8 cellular contexts compared by ENCODE assay signal in the genomic region with DNA sequence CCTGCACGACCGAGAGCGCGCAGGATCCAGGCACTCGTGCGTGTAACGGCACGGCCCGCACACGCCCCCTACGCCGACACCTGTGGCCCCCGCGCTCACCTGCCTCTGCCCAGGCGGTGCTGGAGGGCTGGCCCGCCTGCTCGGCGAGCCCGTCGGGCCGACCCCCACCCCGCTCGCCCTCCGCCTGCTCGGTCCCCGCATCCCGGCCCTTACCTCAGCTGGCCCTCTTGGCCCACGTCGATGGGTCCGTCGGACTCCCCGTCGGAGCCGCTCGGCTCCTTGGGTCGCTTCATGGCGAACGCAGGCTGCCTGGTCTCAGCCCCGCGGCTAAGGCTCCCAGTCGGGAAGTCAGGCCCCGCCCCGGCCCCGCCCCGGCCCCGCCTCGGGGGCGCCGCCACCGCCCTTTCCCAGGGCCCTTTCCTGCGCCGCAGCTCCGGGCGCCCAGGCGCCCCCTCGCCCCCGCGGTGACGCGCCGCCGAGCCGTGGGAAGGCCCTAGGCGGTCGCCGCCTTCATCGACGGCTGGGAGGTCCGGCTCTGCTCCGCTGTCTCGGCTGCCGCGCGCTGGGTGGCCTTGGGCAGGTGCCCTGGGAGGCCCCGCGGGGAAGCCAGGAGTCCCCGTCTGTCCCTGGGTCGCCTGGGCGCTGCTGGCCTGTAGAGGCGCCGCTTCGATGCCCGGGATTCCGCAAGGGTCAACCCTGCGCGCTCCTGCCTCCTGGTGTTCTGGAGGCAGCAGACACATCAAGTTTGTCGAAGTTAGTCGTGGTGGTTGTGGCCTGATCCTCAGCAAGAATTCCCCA. TPM values are rescaled to one million over a fixed set of nuclear protein-coding genes. Genes with fewer than 3 reads are reported as not detected.
DNase-seq lines count a peak whose midpoint lies in the region; ATAC-seq and TF ChIP-seq lines count a peak whose summit lies in the region.

A gene (minus strand): TSS at position 311 of the 798 bp plus-strand sequence. CDS start 18 bp downstream, at position 293.

- WGBS in right lobe of liver (ENCODE audit: insufficient coverage, low coverage, low lambda C conversion rate, missing lambda C conversion rate) = 18% methylated on average over 34 of the region's 88 CpGs

- intact Hi-C loops in right lobe of liver (cut with DNase I) = no loop called here

- H3K27ac ChIP-seq in right lobe of liver = no peak within 1 kb of the TSS

- H3K4me1 ChIP-seq in right lobe of liver = no peaks in the 10 kb centered on the region

- peak; percentile 69 to 81 (median 74) for ATAC-seq in right lobe of liver
- no peak for ATAC-seq in GM21423 (IDR thresholded peaks at IDR 0.05; ENCODE audit: unreplicated experiment)

- peak; percentile 55 for TF ChIP-seq CTCF in choroid plexus epithelial cell (conservative IDR thresholded peaks at IDR 0.05; ENCODE audit: low read depth, low read length)
- TF ChIP-seq CTCF in right lobe of liver (IDR thresholded peaks at IDR 0.05) = peak in 2 of 4 donors; percentile 20 to 21

- H3K4me3 ChIP-seq in choroid plexus epithelial cell (ENCODE audit: low read depth, low read length) (peak within 1 kb of the TSS; percentile 44), right lobe of liver (peak within 1 kb of the TSS; percentile 25 to 39 (median 28))

- H3K9me3 ChIP-seq in right lobe of liver = no peaks in the 10 kb centered on the region

- no peaks in the 10 kb centered on the region for H3K27me3 ChIP-seq in right lobe of liver

- DNase-seq in ELR (ENCODE audit: low read depth) (peak; percentile 36), NCI-H2029 (lab: John Stamatoyannopoulos, UW) (peak; percentile 97), choroid plexus epithelial cell (ENCODE audit: low read depth) (peak; percentile 50), right lobe of liver (peak in 2 of 3 donors; percentile 57 to 63), NCI-H1092 (lab: John Stamatoyannopoulos, UW) (no peak)
- DNase-seq in activated CD4-positive, CD25-positive, alpha-beta regulatory T cell treated with anti-CD3 and anti-CD28 coated beads, Interleukin-2, amount 50 U/mL, for 72 hours = peak; percentile 56
- peak; percentile 33 for DNase-seq in stimulated activated CD8-positive, alpha-beta memory T cell treated with anti-CD3 and anti-CD28 coated beads, Interleukin-12 subunit alpha, Interleukin-12 subunit beta, amount 100 ng/mL, for 1 hour (ENCODE audit: low read depth)

- H3K36me3 ChIP-seq in right lobe of liver = no peaks in the 10 kb centered on the region

- peak; percentile 23 for TF ChIP-seq POLR2A in right lobe of liver (IDR thresholded peaks at IDR 0.05)

RNA-seq across cellular contexts. Expression of the gene that starts here (rescaled TPM):
- 1 to 10 TPM in 4 of 6 experiments, under 1 TPM in 2; 0.98 to 2.6 (median 1.6) TPM for total RNA-seq in right lobe of liver
